8 cellular contexts compared by ENCODE assay signal in genomic region chr1:5915587-5916571, GRCh38.
DNase-seq lines count a peak whose midpoint lies in the region; ATAC-seq and TF ChIP-seq lines count a peak whose summit lies in the region.

No MANE protein-coding gene starts in this region.

- no peaks in the 10 kb centered on the region for H3K36me3 Mint-ChIP-seq in activated T-helper 17 cell treated with anti-CD3 and anti-CD28 coated beads, Interleukin-2, amount 50 U/mL, for 72 hours (ENCODE audit: low read depth)
- H3K36me3 Mint-ChIP-seq in progenitor cell of endocrine pancreas (ENCODE audit: insufficient read depth), result peaks cover 3% of the 10 kb centered on the region

- peak; percentile 88 for ATAC-seq in activated T-helper 17 cell treated with anti-CD3 and anti-CD28 coated beads, Interleukin-2, amount 50 U/mL, for 72 hours (replicated peaks)
- ATAC-seq in GM21390 (IDR thresholded peaks at IDR 0.05; ENCODE audit: unreplicated experiment), result no peak

- H3K4me3 Mint-ChIP-seq in activated T-helper 17 cell treated with anti-CD3 and anti-CD28 coated beads, Interleukin-2, amount 50 U/mL, for 72 hours, result no peak overlapping the region
- no peak overlapping the region for H3K4me3 Mint-ChIP-seq in progenitor cell of endocrine pancreas (ENCODE audit: low read depth)

- H3K4me1 Mint-ChIP-seq in activated T-helper 17 cell treated with anti-CD3 and anti-CD28 coated beads, Interleukin-2, amount 50 U/mL, for 72 hours, result peaks cover 8% of the 10 kb centered on the region
- peaks cover 4% of the 10 kb centered on the region for H3K4me1 Mint-ChIP-seq in progenitor cell of endocrine pancreas (ENCODE audit: low read depth)

- TF ChIP-seq CTCF in progenitor cell of endocrine pancreas (IDR thresholded peaks at IDR 0.05; ENCODE audit: unreplicated experiment), result peak; percentile 73

- H3K27me3 Mint-ChIP-seq in activated T-helper 17 cell treated with anti-CD3 and anti-CD28 coated beads, Interleukin-2, amount 50 U/mL, for 72 hours, result no peaks in the 10 kb centered on the region
- H3K27me3 Mint-ChIP-seq in progenitor cell of endocrine pancreas, result no peaks in the 10 kb centered on the region

- peak; percentile 51 for DNase-seq in activated CD8-positive, alpha-beta memory T cell treated with anti-CD3 and anti-CD28 coated beads for 24 hours
- no peak for DNase-seq in activated CD8-positive, alpha-beta memory T cell treated with anti-CD3 and anti-CD28 coated beads, Interleukin-2, amount 50 U/mL, for 4 hours
- peak; percentile 10 for DNase-seq in NCI-H1694 (lab: John Stamatoyannopoulos, UW)
- peak; percentile 36 for DNase-seq in germinal center (ENCODE audit: low spot score)
- no peak for DNase-seq in progenitor cell of endocrine pancreas (ENCODE audit: low spot score, unreplicated experiment)
- DNase-seq in MV-4-11 (lab: John Stamatoyannopoulos, UW), result no peak

- peak overlapping the region; percentile 80 for H3K27ac Mint-ChIP-seq in activated T-helper 17 cell treated with anti-CD3 and anti-CD28 coated beads, Interleukin-2, amount 50 U/mL, for 72 hours
- H3K27ac Mint-ChIP-seq in progenitor cell of endocrine pancreas, result no peak overlapping the region

- H3K9me3 Mint-ChIP-seq in activated T-helper 17 cell treated with anti-CD3 and anti-CD28 coated beads, Interleukin-2, amount 50 U/mL, for 72 hours, result no peaks in the 10 kb centered on the region
- H3K9me3 Mint-ChIP-seq in progenitor cell of endocrine pancreas (ENCODE audit: low read depth), result no peaks in the 10 kb centered on the region

Comparison
In these comparisons a context has a peak if more than half of its experiments do, and no peak if none do; other contexts are left out.
1. DNase-seq: peak in activated CD8-positive, alpha-beta memory T cell treated with anti-CD3 and anti-CD28 coated beads for 24 hours (single experiment), NCI-H1694 (single experiment) and germinal center (single experiment); none in activated CD8-positive, alpha-beta memory T cell treated with anti-CD3 and anti-CD28 coated beads, Interleukin-2, amount 50 U/mL, for 4 hours (single experiment), progenitor cell of endocrine pancreas (single experiment) and MV-4-11 (single experiment).